20 cellular contexts compared by ENCODE assay signal in the genomic region with DNA sequence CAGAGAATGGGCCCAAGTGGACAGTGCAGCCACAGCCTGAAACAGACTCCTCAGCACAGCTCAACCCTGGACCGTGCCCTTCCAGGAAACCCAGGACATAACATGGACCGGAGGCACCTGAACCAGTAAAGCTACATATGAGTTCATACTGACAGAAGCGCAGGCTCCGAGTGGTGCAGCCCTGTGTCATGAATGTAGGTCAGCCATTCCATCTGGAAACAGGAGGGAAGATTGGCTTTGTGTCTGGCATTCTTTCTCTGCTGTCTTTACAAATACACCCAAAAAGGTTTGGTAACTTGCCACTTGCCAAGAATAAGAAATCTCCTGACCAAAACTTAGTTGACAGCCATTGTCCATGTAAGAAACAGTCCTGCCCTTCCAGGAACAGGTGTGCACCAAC.
A peak's percentile ranks its signal among the peaks of the same experiment; 100 is the strongest.
DNase-seq lines count a peak whose midpoint lies in the region; ATAC-seq and TF ChIP-seq lines count a peak whose summit lies in the region.
"Had no signal": no experiment of that assay in that cellular context is flagged by ENCODE, and none has a peak within 500 bp of the region (broad histone marks: within the 10 kb centered on the region; RNA-seq: fewer than 3 reads in every experiment).

No MANE protein-coding gene starts in this region.

- no peak overlapping the region for H2BK5ac ChIP-seq in neuronal stem cell (ENCODE audit: low read length)

- H4K91ac ChIP-seq in neuronal stem cell (ENCODE audit: low read depth, low read length, poor library complexity): no peak overlapping the region

- H2BK120ac ChIP-seq in neuronal stem cell (ENCODE audit: low read depth, low read length): no peak overlapping the region

- no peak overlapping the region for H3K27ac ChIP-seq in neuronal stem cell (replicated peaks; ENCODE audit: low read length)
- H3K27ac ChIP-seq: BLaER1 had no signal

- TF ChIP-seq POLR2A in lower leg skin (IDR thresholded peaks at IDR 0.05): no peak

- no peak overlapping the region for H2BK15ac ChIP-seq in neuronal stem cell (ENCODE audit: low read length)

- no peak overlapping the region for H3K23ac ChIP-seq in neuronal stem cell (ENCODE audit: low read depth, low read length, poor library complexity)

- H3K9ac ChIP-seq in neuronal stem cell (ENCODE audit: low read depth, low read length, poor library complexity): no peak overlapping the region
- H3K9ac ChIP-seq: BLaER1 had no signal

- peak overlapping the region; percentile 30 for H3K18ac ChIP-seq in neuronal stem cell (ENCODE audit: low read length)

- H3K4me3 ChIP-seq in neuronal stem cell (ENCODE audit: low read length in 2 of 2): no peak overlapping the region
- no peak overlapping the region for H3K4me3 ChIP-seq in lower leg skin (ENCODE audit: low read depth, poor library complexity, severe bottlenecking)
- H3K4me3 ChIP-seq: BLaER1 had no signal

- no peak overlapping the region for H4K8ac ChIP-seq in neuronal stem cell (ENCODE audit: low read depth, low read length)

- H3K4me1 ChIP-seq in neuronal stem cell (ENCODE audit: control insufficient read depth in 2 of 2, insufficient read depth in 1 of 2, low read depth in 1 of 2, low read length in 2 of 2): no peaks in the 10 kb centered on the region
- H3K4me1 ChIP-seq: BE2C had no signal

- H2AK5ac ChIP-seq in neuronal stem cell (ENCODE audit: low read depth, low read length): no peak overlapping the region

- no peak for ATAC-seq in GM21360 (IDR thresholded peaks at IDR 0.05; ENCODE audit: unreplicated experiment)

- no peaks in the 10 kb centered on the region for H3K36me3 ChIP-seq in neuronal stem cell (replicated peaks in 1 of 2; ENCODE audit: control insufficient read depth in 2 of 2, insufficient read depth in 2 of 2, low read length in 2 of 2)
- H3K36me3 ChIP-seq: BE2C, BLaER1 had no signal

- no peak overlapping the region for H3K14ac ChIP-seq in neuronal stem cell (ENCODE audit: low read length)

- H2AFZ ChIP-seq in neuronal stem cell (ENCODE audit: low read length): no peak overlapping the region

- H3K4me2 ChIP-seq in neuronal stem cell (ENCODE audit: insufficient read depth, low read length, poor library complexity, severe bottlenecking): no peak overlapping the region
- H3K4me2 ChIP-seq: BLaER1 had no signal

- H3K4ac ChIP-seq in neuronal stem cell (ENCODE audit: low read length): no peak overlapping the region

- no peak for TF ChIP-seq CTCF in lower leg skin (IDR thresholded peaks at IDR 0.05)

- intact Hi-C loops in lower leg skin (cut with DNase I; ENCODE audit: low total_unique reads): no loop called here

- H2BK12ac ChIP-seq in neuronal stem cell (ENCODE audit: low read length): no peak overlapping the region

- H3K27me3 ChIP-seq in neuronal stem cell (ENCODE audit: control insufficient read depth in 3 of 3, insufficient read depth in 3 of 3, low read depth in 1 of 3, low read length in 3 of 3): peaks cover 0 to 5% (median 0%) of the 10 kb centered on the region in 3 experiments
- H3K27me3 ChIP-seq: BE2C, BLaER1 had no signal

- no peaks in the 10 kb centered on the region for H3K9me3 ChIP-seq in neuronal stem cell (replicated peaks in 1 of 2; ENCODE audit: control insufficient read depth in 2 of 2, insufficient read depth in 1 of 2, low read depth in 1 of 2, low read length in 2 of 2)
- H3K9me3 ChIP-seq: BE2C had no signal

- DNase-seq in cerebellar cortex (ENCODE audit: low spot score) (peak; percentile 69), neuronal stem cell (ENCODE audit: low spot score) (no peak), NCI-H2196 treated with DMSO at 0.1 percent for 48 hours (lab: John Stamatoyannopoulos, UW; ENCODE audit: unreplicated experiment) (no peak), lower leg skin (ENCODE audit: low spot score in 2 of 2) (no peak)
- DNase-seq: 8988T; ACHN; BE2C; CD4-positive, alpha-beta memory T cell; CD4-positive, CD25-positive, alpha-beta regulatory T cell; CD8-positive, alpha-beta memory T cell; COR-L47; DMS 273 treated with DMSO at 0.1 percent for 48 hours; DMS153; DMS53; DMS79; DND-41; EL; GF-D8 had no signal

- WGBS in neuronal stem cell (ENCODE audit: extremely low coverage in 2 of 2, insufficient read length in 2 of 2, insufficient replicate concordance in 1 of 2), 2 donors: no CpG with 5 or more reads among the region's 4 CpGs
- 80% methylated on average over 4 of the region's 4 CpGs for WGBS in lower leg skin, 2 donors

- H3K79me1 ChIP-seq in neuronal stem cell (ENCODE audit: low read depth, low read length): no peaks in the 10 kb centered on the region
